14 cellular contexts compared by ENCODE assay signal in the genomic region with DNA sequence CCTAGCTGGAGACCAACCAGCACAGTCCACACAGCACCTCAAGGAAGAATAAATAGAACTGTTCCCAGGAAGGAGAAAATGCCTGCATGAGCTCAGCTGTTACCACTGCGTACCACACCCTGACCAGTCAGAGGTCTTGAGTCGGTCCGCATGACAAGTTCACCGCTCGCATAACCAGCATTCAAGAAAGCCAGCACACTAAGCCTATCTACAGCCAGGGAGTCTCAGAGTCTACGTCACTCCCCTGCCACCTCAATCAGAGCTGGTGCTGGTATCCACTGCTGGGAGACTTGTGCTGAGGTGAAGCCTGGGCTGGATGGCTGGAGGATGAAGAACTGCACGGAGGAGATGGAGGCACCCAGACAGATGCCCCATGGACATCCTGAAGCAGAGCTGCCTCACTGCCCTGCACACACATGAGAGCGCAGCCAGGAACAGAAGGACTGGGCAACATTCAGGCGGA. TPM values are rescaled to one million over a fixed set of nuclear protein-coding genes. Genes with fewer than 3 reads are reported as not detected.
DNase-seq lines count a peak whose midpoint lies in the region; ATAC-seq, FAIRE-seq and TF ChIP-seq lines count a peak whose summit lies in the region.
"Had no signal": no experiment of that assay in that cellular context is flagged by ENCODE, and none has a peak within 500 bp of the region (broad histone marks: within the 10 kb centered on the region; RNA-seq: fewer than 3 reads in every experiment).

No MANE protein-coding gene starts in this region.

- peaks cover 12 to 17% (median 12%) of the 10 kb centered on the region in 3 donors for H3K4me1 ChIP-seq in pancreas
- H3K4me1 ChIP-seq: parathyroid adenoma, uterus had no signal

- WGBS in pancreas, 2 donors: 53 to 60% methylated on average over 9 of the region's 9 CpGs

- no peaks in the 10 kb centered on the region for H3K36me3 ChIP-seq in pancreas
- H3K36me3 ChIP-seq: uterus had no signal

- intact Hi-C loops in left cardiac atrium (cut with DNase I): loop anchor here in 1 of 2 donors (10.0 kb wide), 2 partner anchors 112 to 128 kb away; a partner anchor contains a TSS
- intact Hi-C loops in pancreas (cut with DNase I): no loop called here

- H3K4me3 Mint-ChIP-seq in glutamatergic neuron (ENCODE audit: unreplicated experiment): no peak overlapping the region
- H3K4me3 Mint-ChIP-seq: activated T-cell treated with anti-CD3 and anti-CD28 coated beads, Interleukin-2, amount 50 U/mL, for 4 hours; T-helper 1 cell treated with Interleukin-12 subunit alpha and Interleukin-12 subunit beta and Interleukin-4 antibody, amounts not matched to agents 30 μg/mL and 1 μg/mL, for 36 hours had no signal

- no peak for FAIRE-seq in pancreas (lab: Jason Lieb, UNC)

- H3K9me3 Mint-ChIP-seq in glutamatergic neuron (ENCODE audit: unreplicated experiment): no peaks in the 10 kb centered on the region
- H3K9me3 Mint-ChIP-seq: activated T-cell treated with anti-CD3 and anti-CD28 coated beads, Interleukin-2, amount 50 U/mL, for 4 hours; T-helper 1 cell treated with Interleukin-12 subunit alpha and Interleukin-12 subunit beta and Interleukin-4 antibody, amounts not matched to agents 30 μg/mL and 1 μg/mL, for 36 hours had no signal

- no peaks in the 10 kb centered on the region for H3K9me3 ChIP-seq in pancreas
- H3K9me3 ChIP-seq: esophagus muscularis mucosa, uterus had no signal

- ATAC-seq in left cardiac atrium (peak in 1 of 2 donors; percentile 49), pancreas (peak; percentile 66 to 82 (median 79)), GM21825 (IDR thresholded peaks at IDR 0.05; ENCODE audit: unreplicated experiment) (no peak)
- ATAC-seq: activated T-cell treated with anti-CD3 and anti-CD28 coated beads, Interleukin-2, amount 50 U/mL, for 4 hours had no signal

- TF ChIP-seq CTCF in AG10803 (conservative IDR thresholded peaks at IDR 0.05; ENCODE audit: low read length) (no peak), pancreas (IDR thresholded peaks at IDR 0.05) (no peak), glutamatergic neuron (IDR thresholded peaks at IDR 0.05; ENCODE audit: partially characterized antibody, unreplicated experiment) (no peak)

- peak; percentile 7 for DNase-seq in AG10803 (ENCODE audit: low read depth)
- DNase-seq in astrocyte of the hippocampus (ENCODE audit: low read depth, low spot score): peak; percentile 4
- peak; percentile 36 for DNase-seq in left cardiac atrium
- DNase-seq in pancreas: peak; percentile 55 to 78 (median 60)
- DNase-seq in NCI-H1048 (lab: John Stamatoyannopoulos, UW): no peak
- DNase-seq in NCI-H748 (lab: John Stamatoyannopoulos, UW; ENCODE audit: unreplicated experiment): no peak
- no peak for DNase-seq in glutamatergic neuron
- DNase-seq: activated T-cell treated with anti-CD3 and anti-CD28 coated beads, Interleukin-2, amount 50 U/mL, for 4 hours; GDM1; uterus had no signal

- no peak overlapping the region for H3K4me3 ChIP-seq in AG10803 (ENCODE audit: low read length)
- H3K4me3 ChIP-seq in pancreas: no peak overlapping the region
- H3K4me3 ChIP-seq: esophagus muscularis mucosa, uterus had no signal

- no peaks in the 10 kb centered on the region for H3K27me3 ChIP-seq in pancreas
- H3K27me3 ChIP-seq: esophagus muscularis mucosa, uterus had no signal

- H3K4me1 Mint-ChIP-seq in glutamatergic neuron (ENCODE audit: low read depth, unreplicated experiment): peaks cover 13% of the 10 kb centered on the region

- H3K27me3 Mint-ChIP-seq in glutamatergic neuron (ENCODE audit: unreplicated experiment): no peaks in the 10 kb centered on the region

- peak overlapping the region; percentile 46 to 78 (median 70) for H3K27ac ChIP-seq in pancreas
- H3K27ac ChIP-seq: parathyroid adenoma, uterus had no signal

- no peak overlapping the region for H3K27ac Mint-ChIP-seq in glutamatergic neuron (ENCODE audit: unreplicated experiment)
- H3K27ac Mint-ChIP-seq: T-helper 1 cell treated with Interleukin-12 subunit alpha and Interleukin-12 subunit beta and Interleukin-4 antibody, amounts not matched to agents 30 μg/mL and 1 μg/mL, for 36 hours had no signal

- no peaks in the 10 kb centered on the region for H3K36me3 Mint-ChIP-seq in glutamatergic neuron (ENCODE audit: unreplicated experiment)

RNA-seq across cellular contexts. Expression of a gene that starts 19.6 kb away (rescaled TPM):
- 100 to 1,000 TPM; 119 to 147 TPM for total RNA-seq in left cardiac atrium
- 10 to 100 TPM in 2 of 6 donors, 1 to 10 TPM in 4; 4.1 to 17.4 (median 8.8) TPM for total RNA-seq in pancreas
- 10 to 100 TPM in 1 of 2 donors, 1 to 10 TPM in 1; 9.2 to 11.8 TPM for polyA plus RNA-seq in pancreas
- total RNA-seq in glutamatergic neuron (ENCODE audit: unreplicated experiment): 24.7 TPM

RNA-seq across cellular contexts. Expression of a gene that starts 20.9 kb away (rescaled TPM):
- 100 to 1,000 TPM; 138 to 170 TPM for total RNA-seq in left cardiac atrium
- 10 to 100 TPM in 1 of 6 donors, 1 to 10 TPM in 5; 3.2 to 10.9 (median 5.6) TPM for total RNA-seq in pancreas
- polyA plus RNA-seq in pancreas: 1 to 10 TPM; 2.9 to 5.1 TPM
- 3.8 TPM for total RNA-seq in glutamatergic neuron (ENCODE audit: unreplicated experiment)

Comparison
In these comparisons a context has a peak if more than half of its experiments do, and no peak if none do; other contexts are left out.
1. DNase-seq: peak in AG10803 (single experiment), astrocyte of the hippocampus (single experiment), left cardiac atrium (single experiment) and pancreas (6 of 6); none in NCI-H1048 (single experiment), NCI-H748 (single experiment) and glutamatergic neuron (single experiment).
2. RNA of a gene that starts 20.9 kb away (total RNA-seq): 138 to 170 TPM in left cardiac atrium; 3.2 to 10.9 TPM in pancreas and 3.8 TPM in glutamatergic neuron (single experiment); every median in the first group is over 10 times any median in the second.